40 cellular contexts compared by ENCODE assay signal in the genomic region with DNA sequence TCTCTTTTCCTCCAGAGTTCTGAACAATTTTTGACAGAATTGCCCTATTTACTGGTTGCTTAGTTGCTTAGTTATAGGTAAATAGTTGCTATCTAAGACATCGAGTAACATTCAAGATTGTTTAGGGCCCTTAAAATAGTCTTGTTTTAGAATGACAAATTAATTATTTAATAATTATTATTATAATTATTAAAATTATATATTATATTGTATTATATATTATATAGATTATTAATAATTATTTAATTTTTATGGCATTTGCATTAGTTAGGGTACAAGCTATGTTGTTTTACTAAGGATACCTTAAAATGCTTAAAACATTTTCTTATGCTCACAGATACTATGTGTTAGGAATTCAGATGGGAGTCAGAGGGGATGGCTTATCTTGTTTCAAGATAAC. TPM values are rescaled to one million over a fixed set of nuclear protein-coding genes. Genes with fewer than 3 reads are reported as not detected.
"Had no signal": no experiment of that assay in that cellular context is flagged by ENCODE, and none has a peak within 500 bp of the region (broad histone marks: within the 10 kb centered on the region; RNA-seq: fewer than 3 reads in every experiment).

No MANE protein-coding gene starts in this region.

- FAIRE-seq: astrocyte, bronchial epithelial cell had no signal

- H3K9me3 Mint-ChIP-seq: activated naive CD4-positive, alpha-beta T cell treated with anti-CD3 and anti-CD28 coated beads for 36 hours; activated naive CD4-positive, alpha-beta T cell treated with anti-CD3 and anti-CD28 coated beads, Interleukin-2, amount 10 ng/mL, durations not matched to agents 7 days and 5 days; activated naive CD4-positive, alpha-beta T cell treated with anti-CD3 and anti-CD28 coated beads, Interleukin-2, amount 50 U/mL, for 24 hours; activated naive CD4-positive, alpha-beta T cell treated with anti-CD3 and anti-CD28 coated beads, Interleukin-2, amount 50 U/mL, for 72 hours; activated naive CD8-positive, alpha-beta T cell treated with anti-CD3 and anti-CD28 coated beads for 36 hours; activated naive CD8-positive, alpha-beta T cell treated with anti-CD3 and anti-CD28 coated beads, Interleukin-2, amount 10 ng/mL, durations not matched to agents 7 days and 5 days; activated naive CD8-positive, alpha-beta T cell treated with anti-CD3 and anti-CD28 coated beads, Interleukin-2, amount 50 U/mL, for 24 hours; activated T-cell treated with anti-CD3 and anti-CD28 coated beads, Interleukin-2, amount 50 U/mL, for 24 hours; activated T-cell treated with anti-CD3 and anti-CD28 coated beads, Interleukin-2, amount 50 U/mL, for 4 hours; activated T-helper 1 cell treated with anti-CD3 and anti-CD28 coated beads, Interleukin-12 subunit alpha, Interleukin-12 subunit beta, Interleukin-2, Interleukin-4 antibody, amounts not matched to agents 30 ng/mL and 10 ng/mL and 1 ng/mL, durations not matched to agents 14 hours and 24 hours and 36 hours; activated T-helper 17 cell treated with anti-CD3 and anti-CD28 coated beads, Interleukin-2, amount 50 U/mL, for 72 hours; activated T-helper 2 cell treated with anti-CD3 and anti-CD28 coated beads, Interferon-gamma antibody, Interleukin-2, Interleukin-4, amounts not matched to agents 10 μg/mL and 5 μg/mL and 100 μg/mL, durations not matched to agents 14 hours and 24 hours and 36 hours; brain; central memory CD8-positive, alpha-beta T cell had no signal

- H3K27ac ChIP-seq: adrenal gland, ascending aorta, body of pancreas, brain microvascular endothelial cell, breast epithelium, cardiac muscle cell had no signal

- H3K4me3 Mint-ChIP-seq: activated naive CD4-positive, alpha-beta T cell treated with anti-CD3 and anti-CD28 coated beads for 36 hours; activated naive CD4-positive, alpha-beta T cell treated with anti-CD3 and anti-CD28 coated beads, Interleukin-2, amount 10 ng/mL, durations not matched to agents 7 days and 5 days; activated naive CD4-positive, alpha-beta T cell treated with anti-CD3 and anti-CD28 coated beads, Interleukin-2, amount 50 U/mL, for 24 hours; activated naive CD8-positive, alpha-beta T cell; activated naive CD8-positive, alpha-beta T cell treated with anti-CD3 and anti-CD28 coated beads for 36 hours; activated naive CD8-positive, alpha-beta T cell treated with anti-CD3 and anti-CD28 coated beads, Interleukin-2, amount 10 ng/mL, durations not matched to agents 7 days and 5 days; activated naive CD8-positive, alpha-beta T cell treated with anti-CD3 and anti-CD28 coated beads, Interleukin-2, amount 50 U/mL, for 24 hours; activated T-cell treated with anti-CD3 and anti-CD28 coated beads, Interleukin-2, amount 50 U/mL, for 24 hours; activated T-cell treated with anti-CD3 and anti-CD28 coated beads, Interleukin-2, amount 50 U/mL, for 4 hours; activated T-cell treated with anti-CD3 and anti-CD28 coated beads, Interleukin-2, amount 50 U/mL, for 72 hours; activated T-helper 1 cell treated with anti-CD3 and anti-CD28 coated beads, Interleukin-12 subunit alpha, Interleukin-12 subunit beta, Interleukin-2, Interleukin-4 antibody, amounts not matched to agents 30 ng/mL and 10 ng/mL and 1 ng/mL, durations not matched to agents 14 hours and 24 hours and 36 hours; activated T-helper 17 cell treated with anti-CD3 and anti-CD28 coated beads, Interleukin-2, amount 50 U/mL, for 72 hours; brain; central memory CD8-positive, alpha-beta T cell had no signal

- H3K27me3 Mint-ChIP-seq: activated naive CD4-positive, alpha-beta T cell treated with anti-CD3 and anti-CD28 coated beads, Interleukin-2, amount 10 ng/mL, durations not matched to agents 7 days and 5 days; activated naive CD8-positive, alpha-beta T cell treated with anti-CD3 and anti-CD28 coated beads, Interleukin-2, amount 50 U/mL, for 24 hours; brain; central memory CD8-positive, alpha-beta T cell had no signal

- H3K4me1 ChIP-seq: adrenal gland, ascending aorta, body of pancreas, breast epithelium had no signal

- H3K36me3 Mint-ChIP-seq: activated naive CD4-positive, alpha-beta T cell treated with anti-CD3 and anti-CD28 coated beads, Interleukin-2, amount 10 ng/mL, durations not matched to agents 7 days and 5 days; activated naive CD4-positive, alpha-beta T cell treated with anti-CD3 and anti-CD28 coated beads, Interleukin-2, amount 50 U/mL, for 24 hours; activated naive CD4-positive, alpha-beta T cell treated with anti-CD3 and anti-CD28 coated beads, Interleukin-2, amount 50 U/mL, for 72 hours; activated naive CD8-positive, alpha-beta T cell; activated naive CD8-positive, alpha-beta T cell treated with anti-CD3 and anti-CD28 coated beads for 36 hours; activated naive CD8-positive, alpha-beta T cell treated with anti-CD3 and anti-CD28 coated beads, Interleukin-2, amount 10 ng/mL, durations not matched to agents 7 days and 5 days; brain had no signal

- H3K27ac Mint-ChIP-seq: activated naive CD4-positive, alpha-beta T cell treated with anti-CD3 and anti-CD28 coated beads for 36 hours; activated naive CD4-positive, alpha-beta T cell treated with anti-CD3 and anti-CD28 coated beads, Interleukin-2, amount 10 ng/mL, durations not matched to agents 7 days and 5 days; activated naive CD4-positive, alpha-beta T cell treated with anti-CD3 and anti-CD28 coated beads, Interleukin-2, amount 50 U/mL, for 24 hours; activated naive CD4-positive, alpha-beta T cell treated with anti-CD3 and anti-CD28 coated beads, Interleukin-2, amount 50 U/mL, for 72 hours; activated naive CD8-positive, alpha-beta T cell; activated naive CD8-positive, alpha-beta T cell treated with anti-CD3 and anti-CD28 coated beads for 36 hours; activated naive CD8-positive, alpha-beta T cell treated with anti-CD3 and anti-CD28 coated beads, Interleukin-2, amount 10 ng/mL, durations not matched to agents 7 days and 5 days; activated naive CD8-positive, alpha-beta T cell treated with anti-CD3 and anti-CD28 coated beads, Interleukin-2, amount 50 U/mL, for 24 hours; activated T-cell treated with anti-CD3 and anti-CD28 coated beads, Interleukin-2, amount 50 U/mL, for 24 hours; activated T-cell treated with anti-CD3 and anti-CD28 coated beads, Interleukin-2, amount 50 U/mL, for 72 hours; activated T-helper 1 cell treated with anti-CD3 and anti-CD28 coated beads, Interleukin-12 subunit alpha, Interleukin-12 subunit beta, Interleukin-2, Interleukin-4 antibody, amounts not matched to agents 30 ng/mL and 10 ng/mL and 1 ng/mL, durations not matched to agents 14 hours and 24 hours and 36 hours; activated T-helper 17 cell treated with anti-CD3 and anti-CD28 coated beads, Interleukin-2, amount 50 U/mL, for 72 hours; activated T-helper 2 cell treated with anti-CD3 and anti-CD28 coated beads, Interferon-gamma antibody, Interleukin-2, Interleukin-4, amounts not matched to agents 10 μg/mL and 5 μg/mL and 100 μg/mL, durations not matched to agents 14 hours and 24 hours and 36 hours; brain had no signal

- DNase-seq: activated effector memory CD4-positive, alpha-beta T cell treated with anti-CD3 and anti-CD28 coated beads, Interleukin-2, amount 50 U/mL, for 16 hours; activated effector memory CD4-positive, alpha-beta T cell treated with Interleukin-2 at 50 U/mL for 16 hours; activated gamma-delta T cell; activated gamma-delta T cell treated with Interleukin-2 at 50 U/mL for 16 hours; activated naive CD4-positive, alpha-beta T cell; activated naive CD4-positive, alpha-beta T cell treated with anti-CD3 and anti-CD28 coated beads for 36 hours; activated naive CD4-positive, alpha-beta T cell treated with anti-CD3 and anti-CD28 coated beads, Interleukin-2, amount 10 ng/mL, durations not matched to agents 7 days and 5 days; activated naive CD4-positive, alpha-beta T cell treated with anti-CD3 and anti-CD28 coated beads, Interleukin-2, amount 50 U/mL, for 16 hours; activated naive CD4-positive, alpha-beta T cell treated with Interleukin-2 at 50 U/mL for 16 hours; activated naive CD8-positive, alpha-beta T cell treated with anti-CD3 and anti-CD28 coated beads for 36 hours; activated naive CD8-positive, alpha-beta T cell treated with anti-CD3 and anti-CD28 coated beads, Interleukin-2, amount 10 ng/mL, durations not matched to agents 7 days and 5 days; activated naive CD8-positive, alpha-beta T cell treated with anti-CD3 and anti-CD28 coated beads, Interleukin-2, amount 50 U/mL, for 24 hours; activated T-cell treated with anti-CD3 and anti-CD28 coated beads, Interleukin-2, amount 50 U/mL, for 1 hour; activated T-cell treated with anti-CD3 and anti-CD28 coated beads, Interleukin-2, amount 50 U/mL, for 24 hours; activated T-cell treated with anti-CD3 and anti-CD28 coated beads, Interleukin-2, amount 50 U/mL, for 4 hours; activated T-cell treated with anti-CD3 and anti-CD28 coated beads, Interleukin-2, amount 50 U/mL, for 48 hours; activated T-cell treated with anti-CD3 and anti-CD28 coated beads, Interleukin-2, amount 50 U/mL, for 72 hours; adrenal gland; amniotic stem cell; amygdala; anterior cingulate cortex; aorta; body of pancreas; brain microvascular endothelial cell; caudate nucleus; central memory CD4-positive, alpha-beta T cell; cerebellar nuclear complex had no signal

- H3K27me3 ChIP-seq: adrenal gland, ascending aorta, body of pancreas, brain microvascular endothelial cell, breast epithelium, cardiac muscle cell had no signal

- H3K4me1 Mint-ChIP-seq: activated naive CD4-positive, alpha-beta T cell treated with anti-CD3 and anti-CD28 coated beads, Interleukin-2, amount 10 ng/mL, durations not matched to agents 7 days and 5 days; activated naive CD4-positive, alpha-beta T cell treated with anti-CD3 and anti-CD28 coated beads, Interleukin-2, amount 50 U/mL, for 24 hours; activated naive CD8-positive, alpha-beta T cell treated with anti-CD3 and anti-CD28 coated beads for 36 hours; activated naive CD8-positive, alpha-beta T cell treated with anti-CD3 and anti-CD28 coated beads, Interleukin-2, amount 10 ng/mL, durations not matched to agents 7 days and 5 days; activated naive CD8-positive, alpha-beta T cell treated with anti-CD3 and anti-CD28 coated beads, Interleukin-2, amount 50 U/mL, for 24 hours; activated T-helper 17 cell treated with anti-CD3 and anti-CD28 coated beads, Interleukin-2, amount 50 U/mL, for 72 hours; brain; central memory CD8-positive, alpha-beta T cell had no signal

- ATAC-seq: activated naive CD4-positive, alpha-beta T cell treated with anti-CD3 and anti-CD28 coated beads, Interleukin-2, amount 50 U/mL, for 72 hours; activated naive CD8-positive, alpha-beta T cell treated with anti-CD3 and anti-CD28 coated beads, Interleukin-2, amount 50 U/mL, for 24 hours; activated T-cell treated with anti-CD3 and anti-CD28 coated beads, Interleukin-2, amount 50 U/mL, for 4 hours; activated T-cell treated with anti-CD3 and anti-CD28 coated beads, Interleukin-2, amount 50 U/mL, for 72 hours; activated T-helper 17 cell treated with anti-CD3 and anti-CD28 coated beads, Interleukin-2, amount 50 U/mL, for 72 hours; body of pancreas had no signal

- H3K9me3 ChIP-seq: adrenal gland, ascending aorta, body of pancreas, breast epithelium had no signal

- H3K36me3 ChIP-seq: adrenal gland, ascending aorta, brain microvascular endothelial cell, breast epithelium, cardiac muscle cell had no signal

- H3K4me3 ChIP-seq: adrenal gland, ascending aorta, body of pancreas, breast epithelium, cardiac muscle cell had no signal

RNA-seq across cellular contexts. Expression of a gene that starts 59.2 kb away (rescaled TPM):
- total RNA-seq: activated naive CD4-positive, alpha-beta T cell treated with anti-CD3 and anti-CD28 coated beads for 36 hours; activated naive CD4-positive, alpha-beta T cell treated with anti-CD3 and anti-CD28 coated beads, Interleukin-2, amount 50 U/mL, for 72 hours; activated naive CD8-positive, alpha-beta T cell treated with anti-CD3 and anti-CD28 coated beads for 36 hours; activated naive CD8-positive, alpha-beta T cell treated with anti-CD3 and anti-CD28 coated beads, Interleukin-2, amount 10 ng/mL, durations not matched to agents 7 days and 5 days; activated T-cell treated with anti-CD3 and anti-CD28 coated beads, Interleukin-2, amount 50 U/mL, for 72 hours; activated T-helper 1 cell treated with anti-CD3 and anti-CD28 coated beads, Interleukin-12 subunit alpha, Interleukin-12 subunit beta, Interleukin-2, Interleukin-4 antibody, amounts not matched to agents 30 ng/mL and 10 ng/mL and 1 ng/mL, durations not matched to agents 14 hours and 24 hours and 36 hours; activated T-helper 17 cell treated with anti-CD3 and anti-CD28 coated beads, Interleukin-2, amount 50 U/mL, for 72 hours; activated T-helper 2 cell treated with anti-CD3 and anti-CD28 coated beads, Interferon-gamma antibody, Interleukin-2, Interleukin-4, amounts not matched to agents 10 μg/mL and 5 μg/mL and 100 μg/mL, durations not matched to agents 14 hours and 24 hours and 36 hours had no signal
